ENCODE assay signal across 14 cellular contexts in genomic region chr18:80104364-80104779, GRCh38.
DNase-seq lines count a peak whose midpoint lies in the region; ATAC-seq and TF ChIP-seq lines count a peak whose summit lies in the region.
"Had no signal": no experiment of that assay in that cellular context is flagged by ENCODE, and none has a peak within 500 bp of the region (broad histone marks: within the 10 kb centered on the region; RNA-seq: fewer than 3 reads in every experiment).

No MANE protein-coding gene starts in this region.

- no peaks in the 10 kb centered on the region for H3K9me3 ChIP-seq in HUES48 (ENCODE audit: control insufficient read depth, insufficient read depth, low read length)
- no peaks in the 10 kb centered on the region for H3K9me3 ChIP-seq in adipocyte (ENCODE audit: control insufficient read depth, low read length)
- no peaks in the 10 kb centered on the region for H3K9me3 ChIP-seq in iPS-18c (ENCODE audit: control insufficient read depth, insufficient read depth, low read length)
- peaks cover 3% of the 10 kb centered on the region for H3K9me3 ChIP-seq in parathyroid adenoma (ENCODE audit: control insufficient read depth, low read length)
- H3K9me3 ChIP-seq: tibial artery had no signal

- H2AFZ ChIP-seq in parathyroid adenoma: peak overlapping the region; percentile 68

- peak overlapping the region; percentile 12; the same call in 1 of the 2 replicates for H3K4me3 ChIP-seq in HUES48 (ENCODE audit: low read depth, low read length)
- H3K4me3 ChIP-seq in adipocyte (ENCODE audit: low read length): no peak overlapping the region
- peak overlapping the region; percentile 21; the same call in 1 of the 2 replicates for H3K4me3 ChIP-seq in iPS-18c (ENCODE audit: insufficient read depth, low read depth, low read length)
- no peak overlapping the region for H3K4me3 ChIP-seq in parathyroid adenoma (ENCODE audit: low read depth, low read length)
- H3K4me3 ChIP-seq: tibial artery had no signal

- H3K27ac ChIP-seq in HUES48 (ENCODE audit: low read depth, low read length) (peak overlapping the region; percentile 74), parathyroid adenoma (no peak overlapping the region)

- no peaks in the 10 kb centered on the region for H3K79me2 ChIP-seq in parathyroid adenoma

- H3K36me3 ChIP-seq in HUES48 (ENCODE audit: control insufficient read depth, insufficient read depth, low read length) (no peaks in the 10 kb centered on the region), adipocyte (ENCODE audit: control insufficient read depth, insufficient read depth, low read length, severe bottlenecking) (no peaks in the 10 kb centered on the region), parathyroid adenoma (ENCODE audit: control insufficient read depth, insufficient read depth, low read length) (no peaks in the 10 kb centered on the region)
- H3K36me3 ChIP-seq: tibial artery had no signal

- H3K4me1 ChIP-seq in HUES48 (ENCODE audit: control insufficient read depth, insufficient read depth, low read length) (peaks cover 34% of the 10 kb centered on the region), adipocyte (ENCODE audit: control insufficient read depth, insufficient read depth, low read length) (peaks cover 14% of the 10 kb centered on the region), parathyroid adenoma (peaks cover 3% of the 10 kb centered on the region)

- no peak for TF ChIP-seq CTCF in parathyroid adenoma (IDR thresholded peaks at IDR 0.05)

- ATAC-seq in HG03097 (IDR thresholded peaks at IDR 0.05; ENCODE audit: low FRiP score, unreplicated experiment): no peak
- ATAC-seq: left cardiac atrium had no signal

- H3K9ac ChIP-seq in HUES48 (ENCODE audit: low read depth, low read length): no peak overlapping the region
- H3K9ac ChIP-seq in adipocyte (ENCODE audit: low read length): no peak overlapping the region
- H3K9ac ChIP-seq in parathyroid adenoma: no peak overlapping the region

- DNase-seq in adipocyte (ENCODE audit: low read depth) (peak; percentile 23), SHP77 treated with DMSO at 0.1 percent for 48 hours (lab: John Stamatoyannopoulos, UW) (no peak), HuH-7 (ENCODE audit: low spot score) (no peak), NCI-H1105 treated with DMSO at 0.1 percent for 48 hours (lab: John Stamatoyannopoulos, UW) (no peak)
- DNase-seq: activated CD4-positive, alpha-beta T cell treated with anti-CD3 and anti-CD28 coated beads, Interleukin-2, amount 50 U/mL, for 1 hour; activated naive CD8-positive, alpha-beta T cell treated with anti-CD3 and anti-CD28 coated beads, Interleukin-2, amount 10 ng/mL, durations not matched to agents 7 days and 5 days; activated T-cell treated with anti-CD3 and anti-CD28 coated beads, Interleukin-2, amount 50 U/mL, for 1 hour; left cardiac atrium; naive B cell; tibial artery had no signal

- H3K27me3 ChIP-seq in HUES48 (ENCODE audit: control insufficient read depth, insufficient read depth, low read length) (no peaks in the 10 kb centered on the region), adipocyte (replicated peaks; ENCODE audit: control insufficient read depth, insufficient read depth, low read length) (no peaks in the 10 kb centered on the region), parathyroid adenoma (ENCODE audit: control insufficient read depth, insufficient read depth, low read length) (no peaks in the 10 kb centered on the region)
- H3K27me3 ChIP-seq: tibial artery had no signal

- no peak overlapping the region for H3K4me2 ChIP-seq in parathyroid adenoma (ENCODE audit: low read length)

Comparison
In these comparisons a context has a peak if more than half of its experiments do, and no peak if none do; other contexts are left out.
1. H3K4me3 ChIP-seq: peak in HUES48 (single experiment) and iPS-18c (single experiment); none in adipocyte (single experiment) and parathyroid adenoma (single experiment).